In genomic region chr2:232860593-232861241, GRCh38 we compare ENCODE assay signal across 1 cellular context.
TF ChIP-seq lines count a peak whose summit lies in the region.

No MANE protein-coding gene starts in this region.

TF ChIP-seq in HCT116, 20 proteins besides CTCF, POLR2A, EP300 and RAD21 (continued from another document):
- no peak for TF ChIP-seq REST (IDR thresholded peaks at IDR 0.05; ENCODE audit: low read depth)
